In the genomic region with DNA sequence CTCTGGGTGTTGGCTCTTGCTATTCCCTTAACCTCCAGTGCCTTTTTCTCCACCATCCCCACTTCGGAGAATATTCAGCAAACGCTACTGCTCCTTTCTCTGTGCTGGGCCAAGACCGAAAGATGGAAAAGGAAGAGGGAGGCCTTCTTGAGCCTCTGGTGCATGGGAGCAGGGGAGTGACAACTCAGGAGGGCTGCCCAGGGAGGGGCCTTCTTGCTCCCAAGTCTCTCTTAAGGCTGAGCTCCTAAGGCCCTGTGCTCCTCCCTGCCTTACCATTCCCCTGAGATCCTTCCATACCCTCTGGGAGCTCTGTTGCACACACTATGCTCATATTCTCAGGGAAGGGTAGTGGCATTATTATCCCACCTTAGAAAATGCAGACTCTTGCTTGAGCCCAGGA, we compare ENCODE assay signal across 1 cellular context.
TF ChIP-seq lines count a peak whose summit lies in the region.

No MANE protein-coding gene starts in this region.

TF ChIP-seq in SK-N-SH treated with all-trans-retinoic acid at 6 μM for 48 hours, 23 proteins besides CTCF, POLR2A, EP300 and RAD21:
- TF ChIP-seq, protein P1, sequence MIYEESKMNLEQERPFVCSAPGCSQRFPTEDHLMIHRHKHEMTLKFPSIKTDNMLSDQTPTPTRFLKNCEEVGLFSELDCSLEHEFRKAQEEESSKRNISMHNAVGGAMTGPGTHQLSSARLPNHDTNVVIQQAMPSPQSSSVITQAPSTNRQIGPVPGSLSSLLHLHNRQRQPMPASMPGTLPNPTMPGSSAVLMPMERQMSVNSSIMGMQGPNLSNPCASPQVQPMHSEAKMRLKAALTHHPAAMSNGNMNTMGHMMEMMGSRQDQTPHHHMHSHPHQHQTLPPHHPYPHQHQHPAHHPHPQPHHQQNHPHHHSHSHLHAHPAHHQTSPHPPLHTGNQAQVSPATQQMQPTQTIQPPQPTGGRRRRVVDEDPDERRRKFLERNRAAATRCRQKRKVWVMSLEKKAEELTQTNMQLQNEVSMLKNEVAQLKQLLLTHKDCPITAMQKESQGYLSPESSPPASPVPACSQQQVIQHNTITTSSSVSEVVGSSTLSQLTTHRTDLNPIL (CRISPR knock-in tag; IDR thresholded peaks at IDR 0.05; ENCODE audit: low read depth): no peak
- TF ChIP-seq, protein P2, sequence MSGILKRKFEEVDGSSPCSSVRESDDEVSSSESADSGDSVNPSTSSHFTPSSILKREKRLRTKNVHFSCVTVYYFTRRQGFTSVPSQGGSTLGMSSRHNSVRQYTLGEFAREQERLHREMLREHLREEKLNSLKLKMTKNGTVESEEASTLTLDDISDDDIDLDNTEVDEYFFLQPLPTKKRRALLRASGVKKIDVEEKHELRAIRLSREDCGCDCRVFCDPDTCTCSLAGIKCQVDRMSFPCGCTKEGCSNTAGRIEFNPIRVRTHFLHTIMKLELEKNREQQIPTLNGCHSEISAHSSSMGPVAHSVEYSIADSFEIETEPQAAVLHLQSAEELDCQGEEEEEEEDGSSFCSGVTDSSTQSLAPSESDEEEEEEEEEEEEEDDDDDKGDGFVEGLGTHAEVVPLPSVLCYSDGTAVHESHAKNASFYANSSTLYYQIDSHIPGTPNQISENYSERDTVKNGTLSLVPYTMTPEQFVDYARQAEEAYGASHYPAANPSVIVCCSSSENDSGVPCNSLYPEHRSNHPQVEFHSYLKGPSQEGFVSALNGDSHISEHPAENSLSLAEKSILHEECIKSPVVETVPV (CRISPR knock-in tag; IDR thresholded peaks at IDR 0.05): no peak
- no peak for TF ChIP-seq ZNF565 (CRISPR knock-in tag; conservative IDR thresholded peaks at IDR 0.05; ENCODE audit: low read depth)
- no peak for TF ChIP-seq ZNF8 (CRISPR knock-in tag; IDR thresholded peaks at IDR 0.05)
- TF ChIP-seq, protein P3, sequence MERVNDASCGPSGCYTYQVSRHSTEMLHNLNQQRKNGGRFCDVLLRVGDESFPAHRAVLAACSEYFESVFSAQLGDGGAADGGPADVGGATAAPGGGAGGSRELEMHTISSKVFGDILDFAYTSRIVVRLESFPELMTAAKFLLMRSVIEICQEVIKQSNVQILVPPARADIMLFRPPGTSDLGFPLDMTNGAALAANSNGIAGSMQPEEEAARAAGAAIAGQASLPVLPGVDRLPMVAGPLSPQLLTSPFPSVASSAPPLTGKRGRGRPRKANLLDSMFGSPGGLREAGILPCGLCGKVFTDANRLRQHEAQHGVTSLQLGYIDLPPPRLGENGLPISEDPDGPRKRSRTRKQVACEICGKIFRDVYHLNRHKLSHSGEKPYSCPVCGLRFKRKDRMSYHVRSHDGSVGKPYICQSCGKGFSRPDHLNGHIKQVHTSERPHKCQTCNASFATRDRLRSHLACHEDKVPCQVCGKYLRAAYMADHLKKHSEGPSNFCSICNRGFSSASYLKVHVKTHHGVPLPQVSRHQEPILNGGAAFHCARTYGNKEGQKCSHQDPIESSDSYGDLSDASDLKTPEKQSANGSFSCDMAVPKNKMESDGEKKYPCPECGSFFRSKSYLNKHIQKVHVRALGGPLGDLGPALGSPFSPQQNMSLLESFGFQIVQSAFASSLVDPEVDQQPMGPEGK (CRISPR knock-in tag; IDR thresholded peaks at IDR 0.05; ENCODE audit: borderline replicate concordance): no peak
- TF ChIP-seq, protein P4, sequence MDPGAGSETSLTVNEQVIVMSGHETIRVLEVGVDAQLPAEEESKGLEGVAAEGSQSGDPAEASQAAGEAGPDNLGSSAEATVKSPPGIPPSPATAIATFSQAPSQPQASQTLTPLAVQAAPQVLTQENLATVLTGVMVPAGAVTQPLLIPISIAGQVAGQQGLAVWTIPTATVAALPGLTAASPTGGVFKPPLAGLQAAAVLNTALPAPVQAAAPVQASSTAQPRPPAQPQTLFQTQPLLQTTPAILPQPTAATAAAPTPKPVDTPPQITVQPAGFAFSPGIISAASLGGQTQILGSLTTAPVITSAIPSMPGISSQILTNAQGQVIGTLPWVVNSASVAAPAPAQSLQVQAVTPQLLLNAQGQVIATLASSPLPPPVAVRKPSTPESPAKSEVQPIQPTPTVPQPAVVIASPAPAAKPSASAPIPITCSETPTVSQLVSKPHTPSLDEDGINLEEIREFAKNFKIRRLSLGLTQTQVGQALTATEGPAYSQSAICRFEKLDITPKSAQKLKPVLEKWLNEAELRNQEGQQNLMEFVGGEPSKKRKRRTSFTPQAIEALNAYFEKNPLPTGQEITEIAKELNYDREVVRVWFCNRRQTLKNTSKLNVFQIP (CRISPR knock-in tag; IDR thresholded peaks at IDR 0.05; ENCODE audit: borderline replicate concordance, low read depth): no peak
- no peak for TF ChIP-seq ZFP3 (CRISPR knock-in tag; IDR thresholded peaks at IDR 0.05)
- TF ChIP-seq, protein P5, sequence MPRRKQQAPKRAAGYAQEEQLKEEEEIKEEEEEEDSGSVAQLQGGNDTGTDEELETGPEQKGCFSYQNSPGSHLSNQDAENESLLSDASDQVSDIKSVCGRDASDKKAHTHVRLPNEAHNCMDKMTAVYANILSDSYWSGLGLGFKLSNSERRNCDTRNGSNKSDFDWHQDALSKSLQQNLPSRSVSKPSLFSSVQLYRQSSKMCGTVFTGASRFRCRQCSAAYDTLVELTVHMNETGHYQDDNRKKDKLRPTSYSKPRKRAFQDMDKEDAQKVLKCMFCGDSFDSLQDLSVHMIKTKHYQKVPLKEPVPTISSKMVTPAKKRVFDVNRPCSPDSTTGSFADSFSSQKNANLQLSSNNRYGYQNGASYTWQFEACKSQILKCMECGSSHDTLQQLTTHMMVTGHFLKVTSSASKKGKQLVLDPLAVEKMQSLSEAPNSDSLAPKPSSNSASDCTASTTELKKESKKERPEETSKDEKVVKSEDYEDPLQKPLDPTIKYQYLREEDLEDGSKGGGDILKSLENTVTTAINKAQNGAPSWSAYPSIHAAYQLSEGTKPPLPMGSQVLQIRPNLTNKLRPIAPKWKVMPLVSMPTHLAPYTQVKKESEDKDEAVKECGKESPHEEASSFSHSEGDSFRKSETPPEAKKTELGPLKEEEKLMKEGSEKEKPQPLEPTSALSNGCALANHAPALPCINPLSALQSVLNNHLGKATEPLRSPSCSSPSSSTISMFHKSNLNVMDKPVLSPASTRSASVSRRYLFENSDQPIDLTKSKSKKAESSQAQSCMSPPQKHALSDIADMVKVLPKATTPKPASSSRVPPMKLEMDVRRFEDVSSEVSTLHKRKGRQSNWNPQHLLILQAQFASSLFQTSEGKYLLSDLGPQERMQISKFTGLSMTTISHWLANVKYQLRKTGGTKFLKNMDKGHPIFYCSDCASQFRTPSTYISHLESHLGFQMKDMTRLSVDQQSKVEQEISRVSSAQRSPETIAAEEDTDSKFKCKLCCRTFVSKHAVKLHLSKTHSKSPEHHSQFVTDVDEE (CRISPR knock-in tag; IDR thresholded peaks at IDR 0.05): no peak
- TF ChIP-seq ZFP30 (CRISPR knock-in tag; IDR thresholded peaks at IDR 0.05): no peak
- no peak for TF ChIP-seq PPARA (CRISPR knock-in tag; IDR thresholded peaks at IDR 0.05; ENCODE audit: borderline replicate concordance)
- no peak for TF ChIP-seq BACH2 (CRISPR knock-in tag; IDR thresholded peaks at IDR 0.05; ENCODE audit: borderline replicate concordance)
- TF ChIP-seq RARB (CRISPR knock-in tag; IDR thresholded peaks at IDR 0.05): no peak
- no peak for TF ChIP-seq GLIS3 (CRISPR knock-in tag; IDR thresholded peaks at IDR 0.05)
- no peak for TF ChIP-seq ESRRG (CRISPR knock-in tag; IDR thresholded peaks at IDR 0.05)
- no peak for TF ChIP-seq OSR1 (CRISPR knock-in tag; IDR thresholded peaks at IDR 0.05)
- no peak for TF ChIP-seq CSDC2 (CRISPR knock-in tag; IDR thresholded peaks at IDR 0.05)
- TF ChIP-seq ISL1 (CRISPR knock-in tag; IDR thresholded peaks at IDR 0.05): no peak
- TF ChIP-seq ARNTL (CRISPR knock-in tag; IDR thresholded peaks at IDR 0.05; ENCODE audit: borderline replicate concordance, low read depth): no peak
- no peak for TF ChIP-seq TOX (CRISPR knock-in tag; IDR thresholded peaks at IDR 0.05; ENCODE audit: borderline replicate concordance)
